Comparison of ENCODE assay signal across 15 cellular contexts in genomic region chr6:167116109-167116837, GRCh38. TPM values are rescaled to one million over a fixed set of nuclear protein-coding genes. Genes with fewer than 3 reads are reported as not detected.
A peak's percentile ranks its signal among the peaks of the same experiment; 100 is the strongest.
DNase-seq lines count a peak whose midpoint lies in the region; ATAC-seq and TF ChIP-seq lines count a peak whose summit lies in the region.
"Had no signal": no experiment of that assay in that cellular context is flagged by ENCODE, and none has a peak within 500 bp of the region (broad histone marks: within the 10 kb centered on the region; RNA-seq: fewer than 3 reads in every experiment).

No MANE protein-coding gene starts in this region.

- TF ChIP-seq CTCF in suprapubic skin (IDR thresholded peaks at IDR 0.05): no peak
- TF ChIP-seq CTCF in prostate gland (IDR thresholded peaks at IDR 0.05): no peak

- ATAC-seq in GM18858 (IDR thresholded peaks at IDR 0.05; ENCODE audit: unreplicated experiment) (no peak), HG03457 (IDR thresholded peaks at IDR 0.05; ENCODE audit: unreplicated experiment) (no peak)

- H3K4me1 ChIP-seq in suprapubic skin: peaks cover 13% of the 10 kb centered on the region
- no peaks in the 10 kb centered on the region for H3K4me1 ChIP-seq in prostate gland (replicated peaks)
- H3K4me1 ChIP-seq: right lobe of liver had no signal

- 39% methylated on average over 25 of the region's 25 CpGs for WGBS in suprapubic skin
- 49% methylated on average over 25 of the region's 25 CpGs for WGBS in prostate gland

- no peak for TF ChIP-seq POLR2A in suprapubic skin (IDR thresholded peaks at IDR 0.05)
- TF ChIP-seq POLR2A in prostate gland (IDR thresholded peaks at IDR 0.05): no peak

- DNase-seq in NCI-H2171 treated with DMSO at 0.1 percent for 48 hours (lab: John Stamatoyannopoulos, UW) (peak; percentile 49), NCI-H2171 (lab: John Stamatoyannopoulos, UW) (no peak), amniotic epithelial cell (ENCODE audit: low read depth) (peak; percentile 1), left kidney (ENCODE audit: low read depth, low spot score) (peak; percentile 21), suprapubic skin (ENCODE audit: low spot score in 2 of 2) (no peak), prostate gland (ENCODE audit: low spot score) (no peak)
- DNase-seq: activated gamma-delta T cell treated with Interleukin-2 at 50 U/mL for 16 hours, glutamatergic neuron, mesendoderm, NCI-H2029, right lobe of liver had no signal

- TF ChIP-seq EP300 in suprapubic skin (IDR thresholded peaks at IDR 0.05): no peak

- H3K27me3 ChIP-seq in suprapubic skin: peaks cover 8% of the 10 kb centered on the region
- H3K27me3 ChIP-seq in prostate gland (replicated peaks; ENCODE audit: insufficient read depth): no peaks in the 10 kb centered on the region
- H3K27me3 ChIP-seq: right lobe of liver had no signal

- H3K27ac ChIP-seq in suprapubic skin (no peak overlapping the region), prostate gland (no peak overlapping the region)
- H3K27ac ChIP-seq: right lobe of liver, RWPE1 had no signal

- H3K9me3 ChIP-seq in suprapubic skin (no peaks in the 10 kb centered on the region), prostate gland (no peaks in the 10 kb centered on the region)
- H3K9me3 ChIP-seq: right lobe of liver had no signal

- H3K36me3 ChIP-seq in suprapubic skin (no peaks in the 10 kb centered on the region), prostate gland (no peaks in the 10 kb centered on the region)
- H3K36me3 ChIP-seq: right lobe of liver had no signal

- intact Hi-C loops in prostate gland (cut with DNase I): no loop called here

- H3K4me3 ChIP-seq in suprapubic skin (peak overlapping the region; percentile 29), prostate gland (no peak overlapping the region)
- H3K4me3 ChIP-seq: right lobe of liver had no signal

RNA-seq across cellular contexts. Expression of gene CCR6, which starts 6.6 kb away (rescaled TPM):
- total RNA-seq in suprapubic skin (1 to 10 TPM in 3 of 4 donors, under 1 TPM in 1; 0.98 to 2.4 (median 1.2) TPM), prostate gland (not detected)
- total RNA-seq: A673 had no signal

RNA-seq across cellular contexts. Expression of gene GPR31, which starts 41.5 kb away (rescaled TPM):
- total RNA-seq in suprapubic skin: not detected
- total RNA-seq in prostate gland: not detected
- total RNA-seq: A673, right lobe of liver had no signal

Comparison
In these comparisons a context has a peak if more than half of its experiments do, and no peak if none do; other contexts are left out.
1. DNase-seq: peak in NCI-H2171 treated with DMSO at 0.1 percent for 48 hours (single experiment), amniotic epithelial cell (single experiment) and left kidney (single experiment); none in NCI-H2171 (single experiment), suprapubic skin (0 of 2) and prostate gland (single experiment).